ENCODE assay signal across 20 cellular contexts in genomic region chr9:109739760-109740159, GRCh38. TPM values are rescaled to one million over a fixed set of nuclear protein-coding genes. Genes with fewer than 3 reads are reported as not detected.
DNase-seq lines count a peak whose midpoint lies in the region; ATAC-seq and TF ChIP-seq lines count a peak whose summit lies in the region.
"Had no signal": no experiment of that assay in that cellular context is flagged by ENCODE, and none has a peak within 500 bp of the region (broad histone marks: within the 10 kb centered on the region; RNA-seq: fewer than 3 reads in every experiment).

No MANE protein-coding gene starts in this region.

- no peak for TF ChIP-seq CTCF in fibroblast of villous mesenchyme (IDR thresholded peaks at IDR 0.05; ENCODE audit: insufficient read depth, low read depth, low read length)

- DNase-seq in M059J (ENCODE audit: low read depth): peak; percentile 42
- peak; percentile 44 for DNase-seq in SW480 (ENCODE audit: low spot score)
- DNase-seq in fibroblast of villous mesenchyme (ENCODE audit: low read depth): peak; percentile 18
- DNase-seq in NCI-H2107 (lab: John Stamatoyannopoulos, UW): no peak
- no peak for DNase-seq in DMS153 treated with DMSO at 0.1 percent for 48 hours (lab: John Stamatoyannopoulos, UW; ENCODE audit: unreplicated experiment)
- DNase-seq: ACHN; BE2C; C1 segment of cervical spinal cord; CD4-positive, CD25-positive, alpha-beta regulatory T cell; CD8-positive, alpha-beta memory T cell; COR-L47; DMS 273 treated with DMSO at 0.1 percent for 48 hours; DMS79 treated with DMSO at 0.1 percent for 48 hours; GF-D8; GM23248; IMR-90 had no signal

- ATAC-seq in HG03439 (IDR thresholded peaks at IDR 0.05; ENCODE audit: unreplicated experiment): no peak
- ATAC-seq: K562 had no signal

- H3K4me3 ChIP-seq in fibroblast of villous mesenchyme (ENCODE audit: low read depth, low read length): no peak overlapping the region
- H3K4me3 ChIP-seq: GM23248, HAP-1, K562 had no signal

RNA-seq across cellular contexts. Expression of gene PALM2AKAP2, which starts 40.2 kb away (rescaled TPM):
- total RNA-seq in M059J (2014; rRNA removed; shearing (Covaris generic)): 3.7 and 7.7 TPM in 2 replicates
- total RNA-seq in fibroblast of villous mesenchyme: 24.5 and 31.5 TPM in 2 replicates
- total RNA-seq: CD8-positive, alpha-beta memory T cell; HT-29; K562 had no signal

Comparison
In these comparisons a context has a peak if more than half of its experiments do, and no peak if none do; other contexts are left out.
1. DNase-seq: peak in M059J (single experiment), SW480 (single experiment) and fibroblast of villous mesenchyme (single experiment); none in NCI-H2107 (single experiment) and DMS153 treated with DMSO at 0.1 percent for 48 hours (single experiment).